Comparison of ENCODE assay signal across 12 cellular contexts in genomic region chr3:138331143-138331894, GRCh38. TPM values are rescaled to one million over a fixed set of nuclear protein-coding genes. Genes with fewer than 3 reads are reported as not detected.
DNase-seq lines count a peak whose midpoint lies in the region; ATAC-seq, FAIRE-seq and TF ChIP-seq lines count a peak whose summit lies in the region.
"Had no signal": no experiment of that assay in that cellular context is flagged by ENCODE, and none has a peak within 500 bp of the region (broad histone marks: within the 10 kb centered on the region; RNA-seq: fewer than 3 reads in every experiment).

No MANE protein-coding gene starts in this region.

- 50% methylated on average over 6 of the region's 6 CpGs for WGBS in GM12878 (ENCODE audit: insufficient coverage, insufficient replicate concordance, low lambda C conversion rate, missing lambda C conversion rate)

- no peak for TF ChIP-seq CTCF in CD4-positive, alpha-beta T cell (IDR thresholded peaks at IDR 0.05)
- TF ChIP-seq CTCF in HCT116 (IDR thresholded peaks at IDR 0.05 in 2 of 3, conservative IDR thresholded peaks at IDR 0.05 in 1 of 3; ENCODE audit: borderline replicate concordance in 1 of 3, insufficient read depth in 1 of 3, low read depth in 2 of 3, low read length in 2 of 3) (peak in 2 of 3 experiments; percentile 33 to 34; a peak in 4 of 6 replicates), GM12878 (IDR thresholded peaks at IDR 0.05 in 2 of 3, conservative IDR thresholded peaks at IDR 0.05 in 1 of 3; ENCODE audit: control insufficient read depth in 2 of 3, extremely low read depth in 1 of 3, insufficient read depth in 1 of 3, low read depth in 3 of 3, low read length in 3 of 3) (0 out of 6 replicates have a peak, but pooled peaks of 1 of the 3 experiments have one; percentile 7)

- POLR2A ChIA-PET in CD4-positive, alpha-beta T cell (lab: Charles Lee) = no interaction called here
- POLR2A ChIA-PET in HCT116 (lab: Charles Lee) = no interaction called here
- POLR2A ChIA-PET in GM12878 (lab: Charles Lee) = no interaction called here

- H3K4me3 ChIP-seq in HCT116 (replicated peaks in 1 of 2; ENCODE audit: low read depth in 1 of 2, low read length in 2 of 2) = no peak overlapping the region
- no peak overlapping the region for H3K4me3 ChIP-seq in GM12878

- peaks cover 4 to 30% of the 10 kb centered on the region in 2 experiments; a peak in 3 of 4 replicates for H3K4me1 ChIP-seq in HCT116 (ENCODE audit: control insufficient read depth in 1 of 2, insufficient read depth in 2 of 2, low read length in 2 of 2)
- peaks cover 7% of the 10 kb centered on the region for H3K4me1 ChIP-seq in GM12878 (ENCODE audit: control insufficient read depth, insufficient read depth, low read length)

- CTCF ChIA-PET in CD4-positive, alpha-beta T cell (lab: Charles Lee) = interaction anchor here (0.6 to 0.8 kb wide), 2 partner anchors 160 to 605 kb away, joined by 3 read pairs; no protein-coding TSS in a partner anchor
- CTCF ChIA-PET in HCT116 (lab: Charles Lee) (interaction anchor here (0.7 to 1.5 kb wide), 3 partner anchors 59 to 146 kb away, joined by 3 to 4 read pairs (median 3); no protein-coding TSS in a partner anchor), GM12878 (lab: Yijun Ruan, JAX) (interaction anchor here (0.6 to 1.8 kb wide), 3 partner anchors 88 to 592 kb away, joined by 3 to 4 read pairs (median 3); no protein-coding TSS in a partner anchor)

- BruUV-seq in HCT116 (replicated peaks; lab: Mats Ljungman, UMichigan) = no TSS peak
- BruUV-seq in GM12878 (replicated peaks; lab: Mats Ljungman, UMichigan) = no TSS peak

- SMC1A ChIA-PET in GM12878 (lab: Charles Lee; ENCODE audit: uncharacterized antibody, unreplicated experiment) = no interaction called here

- ATAC-seq in CD4-positive, alpha-beta T cell (ENCODE audit: poor library complexity) = no peak
- ATAC-seq in HCT116 (no peak), GM12878 (no peak)

- in situ Hi-C loops in GM12878 (cut with MboI) = no loop called here

- TF ChIP-seq RAD21 in HCT116 (IDR thresholded peaks at IDR 0.05; ENCODE audit: low read depth) (peak; percentile 14; the same call in 1 of the 2 replicates), GM12878 (IDR thresholded peaks at IDR 0.05; ENCODE audit: insufficient read depth, low read depth, low read length) (no peak)

- no peaks in the 10 kb centered on the region for H3K27me3 Mint-ChIP-seq in CD4-positive, alpha-beta T cell

- H3K27ac ChIP-seq in CD4-positive, alpha-beta T cell (ENCODE audit: low read depth, low read length) = no peak overlapping the region
- H3K27ac ChIP-seq in HCT116 (ENCODE audit: low read depth, low read length) (no peak overlapping the region), GM12878 (ENCODE audit: control insufficient read depth, insufficient read depth) (no peak overlapping the region)

- H3K4me1 Mint-ChIP-seq in CD4-positive, alpha-beta T cell (ENCODE audit: low read depth) = peaks cover 29% of the 10 kb centered on the region

- H4K20me1 ChIP-seq in HCT116 (ENCODE audit: insufficient read depth) = no peaks in the 10 kb centered on the region
- no peaks in the 10 kb centered on the region for H4K20me1 ChIP-seq in GM12878 (ENCODE audit: control insufficient read depth, insufficient read depth)

- H3K79me2 ChIP-seq in HCT116 (ENCODE audit: insufficient read depth, low read length) = no peaks in the 10 kb centered on the region
- H3K79me2 ChIP-seq in GM12878 (ENCODE audit: control insufficient read depth, insufficient read depth, low read length) = no peaks in the 10 kb centered on the region

- H3K36me3 Mint-ChIP-seq in CD4-positive, alpha-beta T cell (ENCODE audit: low read depth) = peaks cover 3% of the 10 kb centered on the region
- H3K36me3 Mint-ChIP-seq: activated naive CD8-positive, alpha-beta T cell treated with anti-CD3 and anti-CD28 coated beads, Interleukin-2, amount 10 ng/mL, durations not matched to agents 7 days and 5 days; memory B cell had no signal

- TF ChIP-seq EP300 in GM12878 (IDR thresholded peaks at IDR 0.05; ENCODE audit: borderline replicate concordance in 1 of 2, control insufficient read depth in 1 of 2, low read depth in 2 of 2, low read length in 2 of 2) = no peak

- H3K36me3 ChIP-seq in HCT116 (ENCODE audit: control insufficient read depth in 1 of 2, insufficient read depth in 2 of 2, low read length in 2 of 2) (no peaks in the 10 kb centered on the region), GM12878 (ENCODE audit: control insufficient read depth in 2 of 2, insufficient read depth in 2 of 2, low read length in 1 of 2) (no peaks in the 10 kb centered on the region)

- no peaks in the 10 kb centered on the region for H3K9me2 ChIP-seq in HCT116 (ENCODE audit: insufficient read depth)

- intact Hi-C loops in CD4-positive, alpha-beta T cell (cut with DNase I, micrococcal nuclease) = loop anchor here (2.0 to 10.0 kb wide), 6 partner anchors 144 to 1013 kb away; partner anchors contain the start of genes ARMC8 (in 1 of the 2), CEP70 (in 1 of the 2) and MRPS22 (in 1 of the 2)
- intact Hi-C loops in HCT116 (cut with micrococcal nuclease) (loop anchor here (5.0 kb wide), 1 partner anchor 591 kb away; no protein-coding TSS in a partner anchor), GM12878 (cut with micrococcal nuclease; ENCODE audit: unreplicated experiment) (loop anchor here (5.0 kb wide), 1 partner anchor 81 kb away; no protein-coding TSS in a partner anchor)

- H3K27ac Mint-ChIP-seq in CD4-positive, alpha-beta T cell = peak overlapping the region; percentile 31
- H3K27ac Mint-ChIP-seq: activated naive CD8-positive, alpha-beta T cell treated with anti-CD3 and anti-CD28 coated beads, Interleukin-2, amount 10 ng/mL, durations not matched to agents 7 days and 5 days; memory B cell had no signal

- H3K27me3 ChIP-seq in CD4-positive, alpha-beta T cell (ENCODE audit: control insufficient read depth, insufficient read depth, low read length) = no peaks in the 10 kb centered on the region
- H3K27me3 ChIP-seq in HCT116 (ENCODE audit: insufficient read depth, low read length) (no peaks in the 10 kb centered on the region), GM12878 (replicated peaks in 1 of 2; ENCODE audit: control insufficient read depth in 2 of 2, insufficient read depth in 2 of 2, low read length in 1 of 2) (peaks cover 2 to 18% of the 10 kb centered on the region in 2 experiments; a peak in 3 of 4 replicates)

- RAD21 ChIA-PET in HCT116 (lab: Charles Lee; ENCODE audit: low non-redundant PET in 1 of 2, low total read pairs in 2 of 2, uncharacterized antibody in 2 of 2, unreplicated experiment in 2 of 2) (no interaction called here), GM12878 (lab: Charles Lee; ENCODE audit: unreplicated experiment) (no interaction called here)

- no peaks in the 10 kb centered on the region for H3K9me3 Mint-ChIP-seq in CD4-positive, alpha-beta T cell
- H3K9me3 Mint-ChIP-seq: activated naive CD8-positive, alpha-beta T cell treated with anti-CD3 and anti-CD28 coated beads, Interleukin-2, amount 10 ng/mL, durations not matched to agents 7 days and 5 days; memory B cell had no signal

- TF ChIP-seq POLR2A in HCT116 (IDR thresholded peaks at IDR 0.05; ENCODE audit: borderline replicate concordance, extremely low read depth, insufficient read depth, insufficient read length) (no peak), GM12878 (IDR thresholded peaks at IDR 0.05; ENCODE audit: low read depth, low read length) (no peak)

- FAIRE-seq in GM12878 (lab: Jason Lieb, UNC) = peak; percentile 57
- FAIRE-seq: GM19239 had no signal

- no peaks in the 10 kb centered on the region for H3K9me3 ChIP-seq in CD4-positive, alpha-beta T cell (ENCODE audit: control insufficient read depth, low read length)
- H3K9me3 ChIP-seq in HCT116 (ENCODE audit: control insufficient read depth in 1 of 2, insufficient read depth in 1 of 2, low read depth in 1 of 2, low read length in 2 of 2) = no peaks in the 10 kb centered on the region
- H3K9me3 ChIP-seq in GM12878 (replicated peaks; ENCODE audit: control insufficient read depth, insufficient read depth, low read length) = no peaks in the 10 kb centered on the region

- H3K4me2 ChIP-seq in HCT116 (ENCODE audit: low read length) (no peak overlapping the region), GM12878 (ENCODE audit: control insufficient read depth, insufficient read depth) (no peak overlapping the region)

- peak overlapping the region; percentile 64 for H3K4me3 Mint-ChIP-seq in CD4-positive, alpha-beta T cell
- H3K4me3 Mint-ChIP-seq: activated naive CD8-positive, alpha-beta T cell treated with anti-CD3 and anti-CD28 coated beads, Interleukin-2, amount 10 ng/mL, durations not matched to agents 7 days and 5 days; memory B cell had no signal

- DNase-seq in CD4-positive, alpha-beta T cell = no peak
- DNase-seq in HCT116 (ENCODE audit: low read depth, low spot score) (no peak), GM12878 (ENCODE audit: low read depth, low spot score) (no peak), myocyte (ENCODE audit: low read depth) (peak; percentile 92), HuH-7.5 (ENCODE audit: low spot score) (no peak), NCI-H510A treated with DMSO at 0.1 percent for 48 hours (lab: John Stamatoyannopoulos, UW) (no peak), kidney tubule cell (ENCODE audit: low spot score) (no peak), NOMO-1 (lab: John Stamatoyannopoulos, UW; ENCODE audit: unreplicated experiment in 2 of 2) (no peak)
- DNase-seq: activated naive CD8-positive, alpha-beta T cell treated with anti-CD3 and anti-CD28 coated beads, Interleukin-2, amount 10 ng/mL, durations not matched to agents 7 days and 5 days; NCI-H82 had no signal

- no peak overlapping the region for H3K9ac ChIP-seq in HCT116 (ENCODE audit: low read length)
- no peak overlapping the region for H3K9ac ChIP-seq in GM12878 (ENCODE audit: control insufficient read depth, insufficient read depth, low read length)

- H2AFZ ChIP-seq in HCT116 (ENCODE audit: low read depth, low read length, poor library complexity, severe bottlenecking) (no peak overlapping the region), GM12878 (ENCODE audit: control insufficient read depth, low read depth, low read length) (no peak overlapping the region)

RNA-seq across cellular contexts. Expression of gene NME9, which starts 1.7 kb away (rescaled TPM):
- total RNA-seq in CD4-positive, alpha-beta T cell = under 1 TPM in 1 of 2 experiments, not detected in 1; 0.80 TPM
- total RNA-seq in HCT116 (2021; ENCODE audit: unreplicated experiment) = 0.79 TPM
- polyA plus RNA-seq in HCT116 (2012) = 0.59 and 0.79 TPM in 2 replicates
- 0.25 and 0.49 TPM in 2 replicates for total RNA-seq in GM12878 (2013; cell fraction: nucleolus; rRNA removed)
- total RNA-seq in GM12878 (2014; rRNA removed) = 0.33 TPM in 1 of 2 replicates, not detected in the other
- not detected in 2 replicates for total RNA-seq in GM12878 (2014; rRNA removed; fragmentation: Illumina TruSeq; extraction: Trizol)
- total RNA-seq in GM12878 (2021) = not detected in 2 replicates
- 0.47 TPM for polyA plus RNA-seq in GM12878 (2011; ENCODE audit: low read depth)
- polyA plus RNA-seq in GM12878 (2011; rRNA removed) = not detected in 2 replicates
- not detected in 2 replicates for polyA plus RNA-seq in GM12878 (2011; cell fraction: cytosol; rRNA removed)
- polyA plus RNA-seq in GM12878 (2011; cell fraction: nucleus; rRNA removed) = not detected in 2 replicates
- polyA plus RNA-seq in GM12878 (2012) = 0.44 and 0.88 TPM in 2 replicates
- not detected in 2 replicates for polyA plus RNA-seq in GM12878 (2014; fragmentation: Illumina TruSeq; extraction: Trizol)
- polyA plus RNA-seq in GM12878 (2014; fragmentation: Nextera tagmentation; extraction: Ambion mirVana) = under 1 TPM; 0.09 to 0.26 TPM
- polyA plus RNA-seq in GM12878 (2014; rRNA removed) = 0.08 TPM in 1 of 2 replicates, not detected in the other
- under 1 TPM; 0.18 to 0.68 TPM for polyA plus RNA-seq in GM12878 (2016; fragmentation: Nextera tagmentation; extraction: Ambion mirVana)
- polyA minus RNA-seq in GM12878 (2011; rRNA and poly(A)+ RNA removed) = 0.15 and 0.21 TPM in 2 replicates
- polyA minus RNA-seq in GM12878 (2011; cell fraction: cytosol; rRNA and poly(A)+ RNA removed) = not detected in 2 replicates
- 0.36 TPM in 1 of 2 replicates, not detected in the other for polyA minus RNA-seq in GM12878 (2011; cell fraction: nucleus; rRNA and poly(A)+ RNA removed)
- not detected in 2 replicates for total RNA-seq in myocyte
- 0.44 TPM for polyA plus RNA-seq in myocyte (2012)

RNA-seq across cellular contexts. Expression of gene MRAS, which starts 17.1 kb away (rescaled TPM):
- total RNA-seq in CD4-positive, alpha-beta T cell = under 1 TPM; 0.45 to 0.47 TPM
- total RNA-seq in HCT116 (2021; ENCODE audit: unreplicated experiment) (13.5 TPM), GM12878 (2014; rRNA removed) (0.23 TPM in 1 of 2 replicates, not detected in the other), GM12878 (2014; rRNA removed; fragmentation: Illumina TruSeq; extraction: Trizol) (not detected in 2 replicates), GM12878 (2021) (0.44 and 0.45 TPM in 2 replicates), myocyte (429 and 482 TPM in 2 replicates)
- 8.7 and 11.3 TPM in 2 replicates for polyA plus RNA-seq in HCT116 (2012)
- total RNA-seq in GM12878 (2013; cell fraction: nucleolus; rRNA removed) = not detected in 2 replicates
- not detected for polyA plus RNA-seq in GM12878 (2011; ENCODE audit: low read depth)
- polyA plus RNA-seq in GM12878 (2011; rRNA removed) (0.11 TPM in 1 of 2 replicates, not detected in the other), GM12878 (2014; fragmentation: Illumina TruSeq; extraction: Trizol) (0.01 TPM in 1 of 2 replicates, not detected in the other), GM12878 (2014; fragmentation: Nextera tagmentation; extraction: Ambion mirVana) (not detected), GM12878 (2014; rRNA removed) (not detected in 2 replicates), GM12878 (2016; fragmentation: Nextera tagmentation; extraction: Ambion mirVana) (not detected)
- polyA plus RNA-seq in GM12878 (2011; cell fraction: cytosol; rRNA removed) = 0.03 TPM in 1 of 2 replicates, not detected in the other
- polyA plus RNA-seq in GM12878 (2011; cell fraction: nucleus; rRNA removed) = not detected in 2 replicates
- polyA plus RNA-seq in GM12878 (2012) = not detected in 2 replicates
- not detected in 2 replicates for polyA minus RNA-seq in GM12878 (2011; rRNA and poly(A)+ RNA removed)
- not detected in 2 replicates for polyA minus RNA-seq in GM12878 (2011; cell fraction: cytosol; rRNA and poly(A)+ RNA removed)
- polyA minus RNA-seq in GM12878 (2011; cell fraction: nucleus; rRNA and poly(A)+ RNA removed) = not detected in 2 replicates
- 883 TPM for polyA plus RNA-seq in myocyte (2012)

Comparison
In these comparisons a context has a peak if more than half of its experiments do, and no peak if none do; other contexts are left out.
1. RNA of gene MRAS, which starts 17.1 kb away (total RNA-seq): 429 to 482 TPM in myocyte; 13.5 TPM in HCT116 (single experiment), 0.45 to 0.47 TPM in CD4-positive, alpha-beta T cell and 0.23 to 0.45 TPM in GM12878; every median in the first group is over 10 times any median in the second.